13 cellular contexts compared by ENCODE assay signal in the genomic region with DNA sequence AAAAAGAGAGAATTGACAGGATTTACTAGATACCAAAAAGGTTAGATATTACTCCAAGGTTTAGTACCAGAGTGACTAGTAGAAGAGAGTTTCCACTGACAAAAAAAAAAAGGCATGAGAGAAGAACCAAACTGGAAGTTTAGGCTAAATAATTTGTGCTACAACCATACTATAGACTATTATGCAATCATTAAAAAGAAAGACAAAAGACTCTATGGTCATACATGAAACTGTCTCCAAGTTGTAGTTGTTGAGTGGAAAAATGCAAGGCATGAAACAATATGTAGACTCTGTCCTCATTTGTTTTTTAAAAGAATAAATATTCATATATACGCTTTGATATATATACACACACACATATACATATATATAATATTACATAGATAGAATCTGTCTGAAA.
"Had no signal": no experiment of that assay in that cellular context is flagged by ENCODE, and none has a peak within 500 bp of the region (broad histone marks: within the 10 kb centered on the region; RNA-seq: fewer than 3 reads in every experiment).

No MANE protein-coding gene starts in this region.

- H3K4me3 Mint-ChIP-seq: activated CD8-positive, alpha-beta T cell treated with anti-CD3 and anti-CD28 coated beads for 36 hours; activated T-cell treated with anti-CD3 and anti-CD28 coated beads, Interleukin-2, amount 50 U/mL, for 72 hours; stimulated activated memory B cell treated with anti-CD40 and anti-IgM and Interleukin-4, amounts not matched to agents 10 μg/mL and 1 μg/mL and 100 μg/mL, for 72 hours; T-helper 2 cell treated with Interferon-gamma antibody and Interleukin-4, amounts not matched to agents 5 μg/mL and 100 μg/mL, for 36 hours had no signal

- H3K9me3 Mint-ChIP-seq: activated CD8-positive, alpha-beta T cell treated with anti-CD3 and anti-CD28 coated beads for 36 hours; activated T-cell treated with anti-CD3 and anti-CD28 coated beads, Interleukin-2, amount 50 U/mL, for 72 hours; stimulated activated memory B cell treated with anti-CD40 and anti-IgM and Interleukin-4, amounts not matched to agents 10 μg/mL and 1 μg/mL and 100 μg/mL, for 72 hours; T-helper 2 cell treated with Interferon-gamma antibody and Interleukin-4, amounts not matched to agents 5 μg/mL and 100 μg/mL, for 36 hours had no signal

- H3K9me3 ChIP-seq: gastroesophageal sphincter, upper lobe of right lung had no signal

- H3K36me3 ChIP-seq: cardiac muscle cell, gastroesophageal sphincter, upper lobe of right lung had no signal

- H3K36me3 Mint-ChIP-seq: stimulated activated memory B cell treated with anti-CD40 and anti-IgM and Interleukin-4, amounts not matched to agents 10 μg/mL and 1 μg/mL and 100 μg/mL, for 72 hours had no signal

- H3K27ac ChIP-seq: cardiac muscle cell, coronary artery, gastroesophageal sphincter, parathyroid adenoma, upper lobe of right lung had no signal

- DNase-seq: activated CD8-positive, alpha-beta memory T cell treated with anti-CD3 and anti-CD28 coated beads, Interleukin-2, amount 50 U/mL, for 4 hours; activated CD8-positive, alpha-beta T cell treated with anti-CD3 and anti-CD28 coated beads for 36 hours; activated gamma-delta T cell treated with Interleukin-2 at 50 U/mL for 16 hours; activated T-cell treated with anti-CD3 and anti-CD28 coated beads, Interleukin-2, amount 50 U/mL, for 72 hours; effector CD4-positive, alpha-beta T cell; SW 1271; upper lobe of right lung had no signal

- H3K4me3 ChIP-seq: cardiac muscle cell, coronary artery, gastroesophageal sphincter, upper lobe of right lung had no signal

- H3K9ac ChIP-seq: parathyroid adenoma had no signal

- H3K27ac Mint-ChIP-seq: activated CD8-positive, alpha-beta T cell treated with anti-CD3 and anti-CD28 coated beads for 36 hours; activated T-cell treated with anti-CD3 and anti-CD28 coated beads, Interleukin-2, amount 50 U/mL, for 72 hours; stimulated activated memory B cell treated with anti-CD40 and anti-IgM and Interleukin-4, amounts not matched to agents 10 μg/mL and 1 μg/mL and 100 μg/mL, for 72 hours; T-helper 2 cell treated with Interferon-gamma antibody and Interleukin-4, amounts not matched to agents 5 μg/mL and 100 μg/mL, for 36 hours had no signal

- H2AFZ ChIP-seq: parathyroid adenoma had no signal

- ATAC-seq: activated CD8-positive, alpha-beta T cell treated with anti-CD3 and anti-CD28 coated beads for 36 hours; activated T-cell treated with anti-CD3 and anti-CD28 coated beads, Interleukin-2, amount 50 U/mL, for 72 hours; gastroesophageal sphincter; stimulated activated memory B cell treated with anti-CD40 and anti-IgM and Interleukin-4, amounts not matched to agents 10 μg/mL and 1 μg/mL and 100 μg/mL, for 72 hours; upper lobe of right lung had no signal

- H3K27me3 ChIP-seq: cardiac muscle cell, upper lobe of right lung had no signal
